9 cellular contexts compared by ENCODE assay signal in the genomic region with DNA sequence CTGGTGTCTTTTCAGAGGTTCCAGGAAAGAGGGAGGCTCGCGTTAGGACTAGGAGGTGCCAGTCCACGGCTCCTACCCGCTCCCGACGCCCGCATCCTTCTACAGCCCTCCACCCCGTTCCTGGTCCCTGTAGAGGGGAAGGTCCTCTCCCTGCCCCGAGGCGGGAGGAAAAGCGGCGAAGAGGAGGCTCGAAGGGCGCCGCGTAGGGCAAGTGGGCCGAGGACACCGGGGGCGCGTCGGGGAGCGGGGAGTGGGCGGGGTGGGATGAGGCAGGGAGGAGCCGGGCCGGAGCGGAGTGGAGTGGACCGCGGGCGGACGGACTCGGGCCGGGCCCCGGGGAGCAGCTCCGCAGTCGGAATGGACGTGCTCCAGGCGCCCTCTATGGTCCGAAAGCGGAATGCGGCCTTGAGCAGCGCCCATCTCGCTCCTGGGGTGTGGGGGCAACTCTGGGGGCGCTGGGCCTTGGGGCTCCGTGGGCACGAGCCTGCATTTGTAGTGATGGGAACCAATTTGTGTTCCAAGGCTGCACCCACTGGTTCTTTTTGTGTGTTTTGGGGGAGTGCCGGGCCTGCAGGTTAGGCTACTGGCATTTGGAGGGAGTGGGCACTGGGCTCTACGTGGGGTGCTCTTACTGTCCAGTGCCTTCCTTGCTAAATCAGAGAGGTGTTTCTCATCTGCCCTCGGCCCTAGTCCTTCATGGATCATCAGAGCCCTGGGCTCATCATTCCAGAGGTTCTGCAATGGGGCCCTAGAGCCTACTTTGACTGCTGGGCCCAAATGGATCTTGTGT. TPM values are rescaled to one million over a fixed set of nuclear protein-coding genes. Genes with fewer than 3 reads are reported as not detected.
A peak's percentile ranks its signal among the peaks of the same experiment; 100 is the strongest.
DNase-seq lines count a peak whose midpoint lies in the region; ATAC-seq and TF ChIP-seq lines count a peak whose summit lies in the region.
"Had no signal": no experiment of that assay in that cellular context is flagged by ENCODE, and none has a peak within 500 bp of the region (broad histone marks: within the 10 kb centered on the region; RNA-seq: fewer than 3 reads in every experiment).

No MANE protein-coding gene starts in this region.

- TF ChIP-seq CTCF in LNCAP (IDR thresholded peaks at IDR 0.05) (peak; percentile 75), right lobe of liver (IDR thresholded peaks at IDR 0.05) (peak in 3 of 4 donors; percentile 44 to 61 (median 54)), testis (IDR thresholded peaks at IDR 0.05) (no peak)

- TF ChIP-seq POLR2A in right lobe of liver (IDR thresholded peaks at IDR 0.05) (no peak), testis (IDR thresholded peaks at IDR 0.05) (no peak)

- H3K4me1 ChIP-seq in right lobe of liver: peaks cover 0 to 6% (median 0%) of the 10 kb centered on the region in 4 donors
- H3K4me1 ChIP-seq in testis: peaks cover 5% of the 10 kb centered on the region

- DNase-seq in dermis microvascular lymphatic vessel endothelial cell (ENCODE audit: low read depth in 2 of 2) (peak; percentile 5 to 30), right lobe of liver (peak in 1 of 3 donors; percentile 46), testis (peak; percentile 63), globus pallidus (ENCODE audit: low spot score) (no peak), islet precursor cell (no peak), Ammon's horn (ENCODE audit: low spot score) (no peak)
- DNase-seq: NCI-H1694 treated with DMSO at 0.1 percent for 48 hours had no signal

- H3K9me3 ChIP-seq in right lobe of liver (no peaks in the 10 kb centered on the region), testis (no peaks in the 10 kb centered on the region)

- intact Hi-C loops in right lobe of liver (cut with DNase I) (no loop called here), testis (cut with DNase I; ENCODE audit: low total_unique reads) (no loop called here)

- H3K27me3 ChIP-seq in right lobe of liver (peaks cover 0 to 43% of the 10 kb centered on the region in 2 donors), testis (no peaks in the 10 kb centered on the region)

- no peaks in the 10 kb centered on the region for H3K36me3 ChIP-seq in right lobe of liver
- no peaks in the 10 kb centered on the region for H3K36me3 ChIP-seq in testis (ENCODE audit: low read depth, missing control alignments)

- H3K27ac ChIP-seq in right lobe of liver: no peak overlapping the region
- no peak overlapping the region for H3K27ac ChIP-seq in testis

- H3K4me3 ChIP-seq in right lobe of liver (no peak overlapping the region), testis (no peak overlapping the region)

- WGBS in right lobe of liver (ENCODE audit: insufficient coverage, low coverage, low lambda C conversion rate, missing lambda C conversion rate): 15% methylated on average over 9 of the region's 48 CpGs
- WGBS in testis, 2 donors: 2 to 4% methylated on average over 10 to 47 of the region's 48 CpGs

- ATAC-seq in right lobe of liver (peak; percentile 67 to 87 (median 70)), HG03097 (IDR thresholded peaks at IDR 0.05; ENCODE audit: low FRiP score, unreplicated experiment) (no peak)

RNA-seq across cellular contexts. Expression of a gene that starts 7.3 kb away (rescaled TPM):
- total RNA-seq in dermis microvascular lymphatic vessel endothelial cell: not detected in 2 replicates
- not detected for total RNA-seq in right lobe of liver
- total RNA-seq in testis: under 1 TPM; 0.19 to 0.47 TPM
- 0.17 TPM for polyA plus RNA-seq in testis (ENCODE audit: insufficient read depth, low read depth, low replicate concordance)

Comparison
In these comparisons a context has a peak if more than half of its experiments do, and no peak if none do; other contexts are left out.
1. CTCF ChIP-seq: peak in LNCAP (single experiment) and right lobe of liver (3 of 4); none in testis (0 of 3).
2. DNase-seq: peak in dermis microvascular lymphatic vessel endothelial cell (2 of 2) and testis (single experiment); none in globus pallidus (single experiment), islet precursor cell (single experiment) and Ammon's horn (single experiment).